In genomic region chr1:154944422-154945159, GRCh38 we compare ENCODE assay signal across 1 cellular context.
TF ChIP-seq lines count a peak whose summit lies in the region.

No MANE protein-coding gene starts in this region.

TF ChIP-seq in HepG2, 621 proteins besides CTCF, POLR2A, EP300 and RAD21 (continued from another document and continues in another):
- TF ChIP-seq LRRFIP1 (CRISPR knock-in tag; conservative IDR thresholded peaks at IDR 0.05) (no peak), ZNF142 (CRISPR knock-in tag; IDR thresholded peaks at IDR 0.05) (no peak), ZNF274 (CRISPR knock-in tag; IDR thresholded peaks at IDR 0.05) (no peak; the same call in 1 of the 2 replicates), KDM1A (CRISPR knock-in tag; IDR thresholded peaks at IDR 0.05) (no peak), ARID5B (CRISPR knock-in tag; IDR thresholded peaks at IDR 0.05) (peak; percentile 89), ZNF432 (CRISPR knock-in tag; IDR thresholded peaks at IDR 0.05; ENCODE audit: borderline replicate concordance) (no peak), TBX3 (IDR thresholded peaks at IDR 0.05; ENCODE audit: borderline replicate concordance) (no peak), RBFOX2 (IDR thresholded peaks at IDR 0.05; ENCODE audit: low read depth, low read length) (no peak), FOXK2 (IDR thresholded peaks at IDR 0.05) (no peak), TBX2 (CRISPR knock-in tag; IDR thresholded peaks at IDR 0.05; ENCODE audit: borderline replicate concordance) (peak; percentile 93), ATM (IDR thresholded peaks at IDR 0.05; ENCODE audit: borderline replicate concordance) (no peak), ZFP90 (CRISPR knock-in tag; IDR thresholded peaks at IDR 0.05; ENCODE audit: borderline replicate concordance) (no peak), HOXA5 (CRISPR knock-in tag; IDR thresholded peaks at IDR 0.05) (no peak), KDM4B (CRISPR knock-in tag; IDR thresholded peaks at IDR 0.05) (no peak), PAXIP1 (CRISPR knock-in tag; conservative IDR thresholded peaks at IDR 0.05) (peak; percentile 96), ZNF577 (CRISPR knock-in tag; IDR thresholded peaks at IDR 0.05; ENCODE audit: borderline replicate concordance, low read depth) (no peak), ZBTB38 (CRISPR knock-in tag; IDR thresholded peaks at IDR 0.05) (peak; percentile 73), DNMT1 (CRISPR knock-in tag; IDR thresholded peaks at IDR 0.05) (no peak), HINFP (CRISPR knock-in tag; IDR thresholded peaks at IDR 0.05; ENCODE audit: low read depth) (no peak; the same call in 1 of the 2 replicates), HOXD1 (CRISPR knock-in tag; IDR thresholded peaks at IDR 0.05) (no peak), PRMT3 (CRISPR knock-in tag; IDR thresholded peaks at IDR 0.05; ENCODE audit: borderline replicate concordance, low read depth) (no peak), TMF1 (CRISPR knock-in tag; IDR thresholded peaks at IDR 0.05; ENCODE audit: low read depth) (no peak), ZNF383 (CRISPR knock-in tag; IDR thresholded peaks at IDR 0.05; ENCODE audit: borderline replicate concordance) (no peak), CREB3 (CRISPR knock-in tag; IDR thresholded peaks at IDR 0.05) (no peak), ZNF331 (CRISPR knock-in tag; IDR thresholded peaks at IDR 0.05) (peak; percentile 76; the same call in 1 of the 2 replicates), ELK4 (CRISPR knock-in tag; IDR thresholded peaks at IDR 0.05; ENCODE audit: borderline replicate concordance) (no peak), RXRB (CRISPR knock-in tag; IDR thresholded peaks at IDR 0.05; ENCODE audit: borderline replicate concordance) (peak; percentile 98), EHMT2 (IDR thresholded peaks at IDR 0.05; ENCODE audit: borderline replicate concordance, low read depth, low read length) (no peak), ZFP82 (CRISPR knock-in tag; IDR thresholded peaks at IDR 0.05; ENCODE audit: borderline replicate concordance) (no peak), ZNF143 (CRISPR knock-in tag; IDR thresholded peaks at IDR 0.05) (no peak; the same call in 1 of the 2 replicates)
